Comparison of ENCODE assay signal across 8 cellular contexts in genomic region chr3:186241910-186242821, GRCh38.
DNase-seq lines count a peak whose midpoint lies in the region; ATAC-seq and TF ChIP-seq lines count a peak whose summit lies in the region.

No MANE protein-coding gene starts in this region.

- H3K4me3 Mint-ChIP-seq in nephron progenitor cell = no peak overlapping the region

- peak overlapping the region in 1 of 4 donors; percentile 8 for H3K27ac ChIP-seq in tibial nerve

- peaks cover 28% of the 10 kb centered on the region for H3K4me1 Mint-ChIP-seq in nephron progenitor cell

- ATAC-seq in GM18858 (IDR thresholded peaks at IDR 0.05; ENCODE audit: unreplicated experiment) = peak; percentile 45
- ATAC-seq in HG03045 (IDR thresholded peaks at IDR 0.05; ENCODE audit: unreplicated experiment) = peak; percentile 85

- no peaks in the 10 kb centered on the region for H3K9me3 ChIP-seq in tibial nerve

- WGBS in tibial nerve, 2 donors = 12 to 21% methylated on average over 21 of the region's 21 CpGs

- no peaks in the 10 kb centered on the region for H3K9me3 Mint-ChIP-seq in nephron progenitor cell

- peak in 1 of 2 donors; percentile 7 for TF ChIP-seq EP300 in tibial nerve (IDR thresholded peaks at IDR 0.05)

- no peaks in the 10 kb centered on the region for H3K36me3 ChIP-seq in tibial nerve

- H3K27me3 Mint-ChIP-seq in nephron progenitor cell (ENCODE audit: low read depth, poor library complexity) = peaks cover 17% of the 10 kb centered on the region

- H3K36me3 Mint-ChIP-seq in nephron progenitor cell (ENCODE audit: low read depth) = no peaks in the 10 kb centered on the region

- peaks cover 0 to 13% (median 0%) of the 10 kb centered on the region in 4 donors for H3K4me1 ChIP-seq in tibial nerve

- H3K27me3 ChIP-seq in tibial nerve = no peaks in the 10 kb centered on the region

- H3K4me3 ChIP-seq in fibroblast of the aortic adventitia (ENCODE audit: low read depth, low read length) (peak overlapping the region; percentile 44), tibial nerve (peak overlapping the region in 3 of 4 donors; percentile 14 to 37 (median 23))

- DNase-seq in AG20443 (ENCODE audit: low spot score) (peak; percentile 37), NCI-H510A treated with DMSO at 0.1 percent for 48 hours (lab: John Stamatoyannopoulos, UW) (peak; percentile 33), activated T-cell treated with anti-CD3 and anti-CD28 coated beads for 24 hours (ENCODE audit: low read depth) (peak; percentile 50), fibroblast of the aortic adventitia (ENCODE audit: low read depth) (peak; percentile 72), nephron progenitor cell (peak; percentile 44), tibial nerve (ENCODE audit: low spot score in 2 of 2) (peak; percentile 29 to 58)

- no peak for TF ChIP-seq POLR2A in tibial nerve (IDR thresholded peaks at IDR 0.05)

- TF ChIP-seq CTCF in fibroblast of the aortic adventitia (IDR thresholded peaks at IDR 0.05; ENCODE audit: insufficient read depth, low read length) (peak; percentile 68), nephron progenitor cell (IDR thresholded peaks at IDR 0.05) (peak; percentile 34), tibial nerve (IDR thresholded peaks at IDR 0.05) (peak in 4 of 5 experiments; percentile 27 to 50 (median 44))

- H3K27ac Mint-ChIP-seq in nephron progenitor cell = no peak overlapping the region
